1 cellular context compared by ENCODE assay signal in genomic region chr9:33264473-33265177, GRCh38.
A peak's percentile ranks its signal among the peaks of the same experiment; 100 is the strongest.
TF ChIP-seq lines count a peak whose summit lies in the region.

Gene BAG1, minus strand, starts transcription at chr9:33264708.
Gene CHMP5, plus strand, starts transcription at chr9:33265049. Its CDS starts 30 bp downstream, at chr9:33265079.

TF ChIP-seq in HepG2, 621 proteins besides CTCF, POLR2A, EP300 and RAD21 (continued from another document and continues in another):
- TF ChIP-seq, protein P1, sequence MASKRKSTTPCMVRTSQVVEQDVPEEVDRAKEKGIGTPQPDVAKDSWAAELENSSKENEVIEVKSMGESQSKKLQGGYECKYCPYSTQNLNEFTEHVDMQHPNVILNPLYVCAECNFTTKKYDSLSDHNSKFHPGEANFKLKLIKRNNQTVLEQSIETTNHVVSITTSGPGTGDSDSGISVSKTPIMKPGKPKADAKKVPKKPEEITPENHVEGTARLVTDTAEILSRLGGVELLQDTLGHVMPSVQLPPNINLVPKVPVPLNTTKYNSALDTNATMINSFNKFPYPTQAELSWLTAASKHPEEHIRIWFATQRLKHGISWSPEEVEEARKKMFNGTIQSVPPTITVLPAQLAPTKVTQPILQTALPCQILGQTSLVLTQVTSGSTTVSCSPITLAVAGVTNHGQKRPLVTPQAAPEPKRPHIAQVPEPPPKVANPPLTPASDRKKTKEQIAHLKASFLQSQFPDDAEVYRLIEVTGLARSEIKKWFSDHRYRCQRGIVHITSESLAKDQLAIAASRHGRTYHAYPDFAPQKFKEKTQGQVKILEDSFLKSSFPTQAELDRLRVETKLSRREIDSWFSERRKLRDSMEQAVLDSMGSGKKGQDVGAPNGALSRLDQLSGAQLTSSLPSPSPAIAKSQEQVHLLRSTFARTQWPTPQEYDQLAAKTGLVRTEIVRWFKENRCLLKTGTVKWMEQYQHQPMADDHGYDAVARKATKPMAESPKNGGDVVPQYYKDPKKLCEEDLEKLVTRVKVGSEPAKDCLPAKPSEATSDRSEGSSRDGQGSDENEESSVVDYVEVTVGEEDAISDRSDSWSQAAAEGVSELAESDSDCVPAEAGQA (IDR thresholded peaks at IDR 0.05; ENCODE audit: low read depth), result no peak
- TF ChIP-seq, protein P1 (CRISPR knock-in tag; IDR thresholded peaks at IDR 0.05; ENCODE audit: borderline replicate concordance), result 0 out of 2 replicates have a peak, but pooled peaks have one; percentile 81
- TF ChIP-seq ZNF34 (CRISPR knock-in tag; IDR thresholded peaks at IDR 0.05; ENCODE audit: borderline replicate concordance) (no peak), CBX2 (IDR thresholded peaks at IDR 0.05; ENCODE audit: low read depth, low read length) (no peak), CBX2 (CRISPR knock-in tag; IDR thresholded peaks at IDR 0.05; ENCODE audit: low read depth) (no peak), ZNF766 (CRISPR knock-in tag; IDR thresholded peaks at IDR 0.05; ENCODE audit: borderline replicate concordance) (0 out of 2 replicates have a peak, but pooled peaks have one; percentile 14), FOXK1 (CRISPR knock-in tag; IDR thresholded peaks at IDR 0.05; ENCODE audit: borderline replicate concordance, low read depth) (0 out of 2 replicates have a peak, but pooled peaks have one; percentile 40), ZFP82 (CRISPR knock-in tag; IDR thresholded peaks at IDR 0.05; ENCODE audit: borderline replicate concordance) (peak; percentile 71; the same call in 1 of the 2 replicates), SOX13 (IDR thresholded peaks at IDR 0.05) (no peak), SOX13 (CRISPR knock-in tag; conservative IDR thresholded peaks at IDR 0.05 in 1 of 2, IDR thresholded peaks at IDR 0.05 in 1 of 2) (no peak; a peak in 1 of 4 replicates), HBP1 (CRISPR knock-in tag; IDR thresholded peaks at IDR 0.05; ENCODE audit: low read depth) (no peak), STAG1 (CRISPR knock-in tag; IDR thresholded peaks at IDR 0.05) (no peak), BRCA1 (CRISPR knock-in tag; IDR thresholded peaks at IDR 0.05) (0 out of 2 replicates have a peak, but pooled peaks have one; percentile 21), HCFC1 (IDR thresholded peaks at IDR 0.05; ENCODE audit: low read depth, low read length) (peak; percentile 49; the same call in 1 of the 2 replicates), ZNF614 (CRISPR knock-in tag; IDR thresholded peaks at IDR 0.05; ENCODE audit: borderline replicate concordance) (no peak; the same call in 1 of the 2 replicates), ZNF260 (CRISPR knock-in tag; IDR thresholded peaks at IDR 0.05; ENCODE audit: borderline replicate concordance, low read depth) (no peak), ZMAT3 (CRISPR knock-in tag; conservative IDR thresholded peaks at IDR 0.05) (no peak), ZNF558 (CRISPR knock-in tag; IDR thresholded peaks at IDR 0.05; ENCODE audit: borderline replicate concordance) (peak; percentile 62; the same call in 1 of the 2 replicates), IRF2 (CRISPR knock-in tag; IDR thresholded peaks at IDR 0.05) (0 out of 2 replicates have a peak, but pooled peaks have one; percentile 14), ZSCAN22 (CRISPR knock-in tag; IDR thresholded peaks at IDR 0.05) (no peak), NR2C2 (CRISPR knock-in tag; IDR thresholded peaks at IDR 0.05; ENCODE audit: borderline replicate concordance) (peak; percentile 31; the same call in 1 of the 2 replicates), TFAP4 (IDR thresholded peaks at IDR 0.05; ENCODE audit: borderline replicate concordance, low read depth) (no peak), ISL2 (CRISPR knock-in tag; IDR thresholded peaks at IDR 0.05) (peak; percentile 32; the same call in 1 of the 2 replicates), ZEB1 (IDR thresholded peaks at IDR 0.05; ENCODE audit: insufficient replicate concordance, low read depth) (no peak), NFIC (IDR thresholded peaks at IDR 0.05; ENCODE audit: low read length) (no peak), HNF4G (IDR thresholded peaks at IDR 0.05; ENCODE audit: borderline replicate concordance, low read depth, low read length) (no peak), HNF4G (CRISPR knock-in tag; IDR thresholded peaks at IDR 0.05; ENCODE audit: borderline replicate concordance, low read depth) (no peak)
- TF ChIP-seq, protein P2, sequence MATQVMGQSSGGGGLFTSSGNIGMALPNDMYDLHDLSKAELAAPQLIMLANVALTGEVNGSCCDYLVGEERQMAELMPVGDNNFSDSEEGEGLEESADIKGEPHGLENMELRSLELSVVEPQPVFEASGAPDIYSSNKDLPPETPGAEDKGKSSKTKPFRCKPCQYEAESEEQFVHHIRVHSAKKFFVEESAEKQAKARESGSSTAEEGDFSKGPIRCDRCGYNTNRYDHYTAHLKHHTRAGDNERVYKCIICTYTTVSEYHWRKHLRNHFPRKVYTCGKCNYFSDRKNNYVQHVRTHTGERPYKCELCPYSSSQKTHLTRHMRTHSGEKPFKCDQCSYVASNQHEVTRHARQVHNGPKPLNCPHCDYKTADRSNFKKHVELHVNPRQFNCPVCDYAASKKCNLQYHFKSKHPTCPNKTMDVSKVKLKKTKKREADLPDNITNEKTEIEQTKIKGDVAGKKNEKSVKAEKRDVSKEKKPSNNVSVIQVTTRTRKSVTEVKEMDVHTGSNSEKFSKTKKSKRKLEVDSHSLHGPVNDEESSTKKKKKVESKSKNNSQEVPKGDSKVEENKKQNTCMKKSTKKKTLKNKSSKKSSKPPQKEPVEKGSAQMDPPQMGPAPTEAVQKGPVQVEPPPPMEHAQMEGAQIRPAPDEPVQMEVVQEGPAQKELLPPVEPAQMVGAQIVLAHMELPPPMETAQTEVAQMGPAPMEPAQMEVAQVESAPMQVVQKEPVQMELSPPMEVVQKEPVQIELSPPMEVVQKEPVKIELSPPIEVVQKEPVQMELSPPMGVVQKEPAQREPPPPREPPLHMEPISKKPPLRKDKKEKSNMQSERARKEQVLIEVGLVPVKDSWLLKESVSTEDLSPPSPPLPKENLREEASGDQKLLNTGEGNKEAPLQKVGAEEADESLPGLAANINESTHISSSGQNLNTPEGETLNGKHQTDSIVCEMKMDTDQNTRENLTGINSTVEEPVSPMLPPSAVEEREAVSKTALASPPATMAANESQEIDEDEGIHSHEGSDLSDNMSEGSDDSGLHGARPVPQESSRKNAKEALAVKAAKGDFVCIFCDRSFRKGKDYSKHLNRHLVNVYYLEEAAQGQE (IDR thresholded peaks at IDR 0.05; ENCODE audit: borderline replicate concordance in 1 of 2, low read depth in 1 of 2, low read length in 2 of 2), result peak in 1 of 2 experiments; percentile 18; a peak in 1 of 4 replicates
- TF ChIP-seq, protein P3, sequence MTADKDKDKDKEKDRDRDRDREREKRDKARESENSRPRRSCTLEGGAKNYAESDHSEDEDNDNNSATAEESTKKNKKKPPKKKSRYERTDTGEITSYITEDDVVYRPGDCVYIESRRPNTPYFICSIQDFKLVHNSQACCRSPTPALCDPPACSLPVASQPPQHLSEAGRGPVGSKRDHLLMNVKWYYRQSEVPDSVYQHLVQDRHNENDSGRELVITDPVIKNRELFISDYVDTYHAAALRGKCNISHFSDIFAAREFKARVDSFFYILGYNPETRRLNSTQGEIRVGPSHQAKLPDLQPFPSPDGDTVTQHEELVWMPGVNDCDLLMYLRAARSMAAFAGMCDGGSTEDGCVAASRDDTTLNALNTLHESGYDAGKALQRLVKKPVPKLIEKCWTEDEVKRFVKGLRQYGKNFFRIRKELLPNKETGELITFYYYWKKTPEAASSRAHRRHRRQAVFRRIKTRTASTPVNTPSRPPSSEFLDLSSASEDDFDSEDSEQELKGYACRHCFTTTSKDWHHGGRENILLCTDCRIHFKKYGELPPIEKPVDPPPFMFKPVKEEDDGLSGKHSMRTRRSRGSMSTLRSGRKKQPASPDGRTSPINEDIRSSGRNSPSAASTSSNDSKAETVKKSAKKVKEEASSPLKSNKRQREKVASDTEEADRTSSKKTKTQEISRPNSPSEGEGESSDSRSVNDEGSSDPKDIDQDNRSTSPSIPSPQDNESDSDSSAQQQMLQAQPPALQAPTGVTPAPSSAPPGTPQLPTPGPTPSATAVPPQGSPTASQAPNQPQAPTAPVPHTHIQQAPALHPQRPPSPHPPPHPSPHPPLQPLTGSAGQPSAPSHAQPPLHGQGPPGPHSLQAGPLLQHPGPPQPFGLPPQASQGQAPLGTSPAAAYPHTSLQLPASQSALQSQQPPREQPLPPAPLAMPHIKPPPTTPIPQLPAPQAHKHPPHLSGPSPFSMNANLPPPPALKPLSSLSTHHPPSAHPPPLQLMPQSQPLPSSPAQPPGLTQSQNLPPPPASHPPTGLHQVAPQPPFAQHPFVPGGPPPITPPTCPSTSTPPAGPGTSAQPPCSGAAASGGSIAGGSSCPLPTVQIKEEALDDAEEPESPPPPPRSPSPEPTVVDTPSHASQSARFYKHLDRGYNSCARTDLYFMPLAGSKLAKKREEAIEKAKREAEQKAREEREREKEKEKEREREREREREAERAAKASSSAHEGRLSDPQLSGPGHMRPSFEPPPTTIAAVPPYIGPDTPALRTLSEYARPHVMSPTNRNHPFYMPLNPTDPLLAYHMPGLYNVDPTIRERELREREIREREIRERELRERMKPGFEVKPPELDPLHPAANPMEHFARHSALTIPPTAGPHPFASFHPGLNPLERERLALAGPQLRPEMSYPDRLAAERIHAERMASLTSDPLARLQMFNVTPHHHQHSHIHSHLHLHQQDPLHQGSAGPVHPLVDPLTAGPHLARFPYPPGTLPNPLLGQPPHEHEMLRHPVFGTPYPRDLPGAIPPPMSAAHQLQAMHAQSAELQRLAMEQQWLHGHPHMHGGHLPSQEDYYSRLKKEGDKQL (CRISPR knock-in tag; IDR thresholded peaks at IDR 0.05; ENCODE audit: low read depth), result no peak
- TF ChIP-seq, protein P4, sequence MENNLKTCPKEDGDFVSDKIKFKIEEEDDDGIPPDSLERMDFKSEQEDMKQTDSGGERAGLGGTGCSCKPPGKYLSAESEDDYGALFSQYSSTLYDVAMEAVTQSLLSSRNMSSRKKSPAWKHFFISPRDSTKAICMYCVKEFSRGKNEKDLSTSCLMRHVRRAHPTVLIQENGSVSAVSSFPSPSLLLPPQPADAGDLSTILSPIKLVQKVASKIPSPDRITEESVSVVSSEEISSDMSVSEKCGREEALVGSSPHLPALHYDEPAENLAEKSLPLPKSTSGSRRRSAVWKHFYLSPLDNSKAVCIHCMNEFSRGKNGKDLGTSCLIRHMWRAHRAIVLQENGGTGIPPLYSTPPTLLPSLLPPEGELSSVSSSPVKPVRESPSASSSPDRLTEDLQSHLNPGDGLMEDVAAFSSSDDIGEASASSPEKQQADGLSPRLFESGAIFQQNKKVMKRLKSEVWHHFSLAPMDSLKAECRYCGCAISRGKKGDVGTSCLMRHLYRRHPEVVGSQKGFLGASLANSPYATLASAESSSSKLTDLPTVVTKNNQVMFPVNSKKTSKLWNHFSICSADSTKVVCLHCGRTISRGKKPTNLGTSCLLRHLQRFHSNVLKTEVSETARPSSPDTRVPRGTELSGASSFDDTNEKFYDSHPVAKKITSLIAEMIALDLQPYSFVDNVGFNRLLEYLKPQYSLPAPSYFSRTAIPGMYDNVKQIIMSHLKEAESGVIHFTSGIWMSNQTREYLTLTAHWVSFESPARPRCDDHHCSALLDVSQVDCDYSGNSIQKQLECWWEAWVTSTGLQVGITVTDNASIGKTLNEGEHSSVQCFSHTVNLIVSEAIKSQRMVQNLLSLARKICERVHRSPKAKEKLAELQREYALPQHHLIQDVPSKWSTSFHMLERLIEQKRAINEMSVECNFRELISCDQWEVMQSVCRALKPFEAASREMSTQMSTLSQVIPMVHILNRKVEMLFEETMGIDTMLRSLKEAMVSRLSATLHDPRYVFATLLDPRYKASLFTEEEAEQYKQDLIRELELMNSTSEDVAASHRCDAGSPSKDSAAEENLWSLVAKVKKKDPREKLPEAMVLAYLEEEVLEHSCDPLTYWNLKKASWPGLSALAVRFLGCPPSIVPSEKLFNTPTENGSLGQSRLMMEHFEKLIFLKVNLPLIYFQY (CRISPR knock-in tag; IDR thresholded peaks at IDR 0.05; ENCODE audit: borderline replicate concordance), result no peak
- TF ChIP-seq, protein P5, sequence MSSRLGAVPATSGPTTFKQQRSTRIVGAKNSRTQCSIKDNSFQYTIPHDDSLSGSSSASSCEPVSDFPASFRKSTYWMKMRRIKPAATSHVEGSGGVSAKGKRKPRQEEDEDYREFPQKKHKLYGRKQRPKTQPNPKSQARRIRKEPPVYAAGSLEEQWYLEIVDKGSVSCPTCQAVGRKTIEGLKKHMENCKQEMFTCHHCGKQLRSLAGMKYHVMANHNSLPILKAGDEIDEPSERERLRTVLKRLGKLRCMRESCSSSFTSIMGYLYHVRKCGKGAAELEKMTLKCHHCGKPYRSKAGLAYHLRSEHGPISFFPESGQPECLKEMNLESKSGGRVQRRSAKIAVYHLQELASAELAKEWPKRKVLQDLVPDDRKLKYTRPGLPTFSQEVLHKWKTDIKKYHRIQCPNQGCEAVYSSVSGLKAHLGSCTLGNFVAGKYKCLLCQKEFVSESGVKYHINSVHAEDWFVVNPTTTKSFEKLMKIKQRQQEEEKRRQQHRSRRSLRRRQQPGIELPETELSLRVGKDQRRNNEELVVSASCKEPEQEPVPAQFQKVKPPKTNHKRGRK (CRISPR knock-in tag; IDR thresholded peaks at IDR 0.05), result no peak
